8 cellular contexts compared by ENCODE assay signal in genomic region chr3:161371441-161372320, GRCh38. TPM values are rescaled to one million over a fixed set of nuclear protein-coding genes. Genes with fewer than 3 reads are reported as not detected.
DNase-seq lines count a peak whose midpoint lies in the region; ATAC-seq and TF ChIP-seq lines count a peak whose summit lies in the region.

Gene SPTSSB (minus strand): TSS chr3:161371517. CDS start chr3:161346323, 25,194 bp downstream.

- no peak for TF ChIP-seq EP300 in stomach (IDR thresholded peaks at IDR 0.05)

- H3K9me3 ChIP-seq in stomach: no peaks in the 10 kb centered on the region

- DNase-seq in GM13977 (ENCODE audit: low spot score) (peak; percentile 48), NCI-H2196 treated with DMSO at 0.1 percent for 48 hours (lab: John Stamatoyannopoulos, UW; ENCODE audit: unreplicated experiment) (peak; percentile 53), epithelial cell of esophagus (ENCODE audit: low read depth) (peak; percentile 92), mucosa of gallbladder (ENCODE audit: low spot score) (peak; percentile 80), stomach (peak; percentile 77), epidermal melanocyte (ENCODE audit: insufficient read length, low spot score) (no peak)
- DNase-seq in activated CD8-positive, alpha-beta memory T cell treated with anti-CD3 and anti-CD28 coated beads, Interleukin-2, amount 50 U/mL, for 48 hours: peak; percentile 71

- intact Hi-C loops in stomach (cut with DNase I; ENCODE audit: low total_unique reads): no loop called here

- 0 to 2% (median 1%) methylated on average over 46 to 53 of the region's 53 CpGs for WGBS in stomach, 5 donors

- TF ChIP-seq CTCF in GM13977 (IDR thresholded peaks at IDR 0.05; ENCODE audit: extremely low read depth, insufficient read depth, missing control alignments): peak; percentile 25
- no peak for TF ChIP-seq CTCF in epithelial cell of esophagus (IDR thresholded peaks at IDR 0.05; ENCODE audit: insufficient read depth, low read depth, low read length, missing control alignments)
- TF ChIP-seq CTCF in stomach (IDR thresholded peaks at IDR 0.05): no peak

- peak within 1 kb of the TSS; percentile 73 to 85 (median 84) for H3K27ac ChIP-seq in stomach

- H3K4me3 ChIP-seq in epithelial cell of esophagus (ENCODE audit: low read length) (peak within 1 kb of the TSS; percentile 58), stomach (peak within 1 kb of the TSS; percentile 48 to 67 (median 54))

- H3K36me3 ChIP-seq in stomach: no peaks in the 10 kb centered on the region

- in situ Hi-C loops in GM13977 (cut with MboI; ENCODE audit: low pct_unique_long_range_greater_than_20kb, low sequenced_read_pairs, unreplicated experiment): no loop called here

- TF ChIP-seq POLR2A in stomach (IDR thresholded peaks at IDR 0.05): no peak

- H3K4me1 ChIP-seq in stomach: peaks cover 12 to 26% (median 22%) of the 10 kb centered on the region in 4 donors

- peaks cover 0 to 24% (median 19%) of the 10 kb centered on the region in 3 donors for H3K27me3 ChIP-seq in stomach

- ATAC-seq in HG02798 (IDR thresholded peaks at IDR 0.05; ENCODE audit: poor library complexity, unreplicated experiment): peak; percentile 55

RNA-seq across cellular contexts. Expression of gene SPTSSB, which starts in this region (rescaled TPM):
- 9.2 TPM for total RNA-seq in mucosa of gallbladder
- 10 to 100 TPM in 3 of 5 donors, under 1 TPM in 2; 0.29 to 25.3 (median 20.5) TPM for total RNA-seq in stomach
- polyA plus RNA-seq in stomach: 10 to 100 TPM in 1 of 3 donors, 1 to 10 TPM in 2; 3.2 to 86.3 (median 3.6) TPM
